Comparison of ENCODE assay signal across 1 cellular context in genomic region chr1:201999625-202000238, GRCh38.
TF ChIP-seq lines count a peak whose summit lies in the region.

No MANE protein-coding gene starts in this region.

TF ChIP-seq in H1, 55 proteins besides CTCF, POLR2A, EP300 and RAD21 (continued from another document):
- TF ChIP-seq ASH2L (IDR thresholded peaks at IDR 0.05; ENCODE audit: low read length) (no peak), PHF8 (conservative IDR thresholded peaks at IDR 0.05; ENCODE audit: low read depth, low read length) (no peak), USF2 (IDR thresholded peaks at IDR 0.05; ENCODE audit: low read length) (no peak), TBP (IDR thresholded peaks at IDR 0.05; ENCODE audit: low read depth, low read length) (no peak), RXRA (IDR thresholded peaks at IDR 0.05; ENCODE audit: insufficient read depth, low read depth, low read length) (no peak), CEBPB (IDR thresholded peaks at IDR 0.05; ENCODE audit: low read depth, low read length) (no peak), RBBP5 (IDR thresholded peaks at IDR 0.05; ENCODE audit: borderline replicate concordance, low read depth, low read length) (no peak), POU5F1 (IDR thresholded peaks at IDR 0.05; ENCODE audit: low read depth, low read length) (no peak), NANOG (IDR thresholded peaks at IDR 0.05; ENCODE audit: insufficient read depth, low read depth, low read length, poor library complexity, severe bottlenecking) (no peak), POLR2AphosphoS5 (IDR thresholded peaks at IDR 0.05; ENCODE audit: low read depth, low read length) (peak; percentile 16; the same call in 1 of the 2 replicates), SP4 (IDR thresholded peaks at IDR 0.05; ENCODE audit: low read length) (no peak), JUND (IDR thresholded peaks at IDR 0.05; ENCODE audit: low read length) (0 out of 2 replicates have a peak, but pooled peaks have one; percentile 11)
- TF ChIP-seq, protein P1, sequence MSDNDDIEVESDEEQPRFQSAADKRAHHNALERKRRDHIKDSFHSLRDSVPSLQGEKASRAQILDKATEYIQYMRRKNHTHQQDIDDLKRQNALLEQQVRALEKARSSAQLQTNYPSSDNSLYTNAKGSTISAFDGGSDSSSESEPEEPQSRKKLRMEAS (IDR thresholded peaks at IDR 0.05) = no peak
- TF ChIP-seq, protein P2, sequence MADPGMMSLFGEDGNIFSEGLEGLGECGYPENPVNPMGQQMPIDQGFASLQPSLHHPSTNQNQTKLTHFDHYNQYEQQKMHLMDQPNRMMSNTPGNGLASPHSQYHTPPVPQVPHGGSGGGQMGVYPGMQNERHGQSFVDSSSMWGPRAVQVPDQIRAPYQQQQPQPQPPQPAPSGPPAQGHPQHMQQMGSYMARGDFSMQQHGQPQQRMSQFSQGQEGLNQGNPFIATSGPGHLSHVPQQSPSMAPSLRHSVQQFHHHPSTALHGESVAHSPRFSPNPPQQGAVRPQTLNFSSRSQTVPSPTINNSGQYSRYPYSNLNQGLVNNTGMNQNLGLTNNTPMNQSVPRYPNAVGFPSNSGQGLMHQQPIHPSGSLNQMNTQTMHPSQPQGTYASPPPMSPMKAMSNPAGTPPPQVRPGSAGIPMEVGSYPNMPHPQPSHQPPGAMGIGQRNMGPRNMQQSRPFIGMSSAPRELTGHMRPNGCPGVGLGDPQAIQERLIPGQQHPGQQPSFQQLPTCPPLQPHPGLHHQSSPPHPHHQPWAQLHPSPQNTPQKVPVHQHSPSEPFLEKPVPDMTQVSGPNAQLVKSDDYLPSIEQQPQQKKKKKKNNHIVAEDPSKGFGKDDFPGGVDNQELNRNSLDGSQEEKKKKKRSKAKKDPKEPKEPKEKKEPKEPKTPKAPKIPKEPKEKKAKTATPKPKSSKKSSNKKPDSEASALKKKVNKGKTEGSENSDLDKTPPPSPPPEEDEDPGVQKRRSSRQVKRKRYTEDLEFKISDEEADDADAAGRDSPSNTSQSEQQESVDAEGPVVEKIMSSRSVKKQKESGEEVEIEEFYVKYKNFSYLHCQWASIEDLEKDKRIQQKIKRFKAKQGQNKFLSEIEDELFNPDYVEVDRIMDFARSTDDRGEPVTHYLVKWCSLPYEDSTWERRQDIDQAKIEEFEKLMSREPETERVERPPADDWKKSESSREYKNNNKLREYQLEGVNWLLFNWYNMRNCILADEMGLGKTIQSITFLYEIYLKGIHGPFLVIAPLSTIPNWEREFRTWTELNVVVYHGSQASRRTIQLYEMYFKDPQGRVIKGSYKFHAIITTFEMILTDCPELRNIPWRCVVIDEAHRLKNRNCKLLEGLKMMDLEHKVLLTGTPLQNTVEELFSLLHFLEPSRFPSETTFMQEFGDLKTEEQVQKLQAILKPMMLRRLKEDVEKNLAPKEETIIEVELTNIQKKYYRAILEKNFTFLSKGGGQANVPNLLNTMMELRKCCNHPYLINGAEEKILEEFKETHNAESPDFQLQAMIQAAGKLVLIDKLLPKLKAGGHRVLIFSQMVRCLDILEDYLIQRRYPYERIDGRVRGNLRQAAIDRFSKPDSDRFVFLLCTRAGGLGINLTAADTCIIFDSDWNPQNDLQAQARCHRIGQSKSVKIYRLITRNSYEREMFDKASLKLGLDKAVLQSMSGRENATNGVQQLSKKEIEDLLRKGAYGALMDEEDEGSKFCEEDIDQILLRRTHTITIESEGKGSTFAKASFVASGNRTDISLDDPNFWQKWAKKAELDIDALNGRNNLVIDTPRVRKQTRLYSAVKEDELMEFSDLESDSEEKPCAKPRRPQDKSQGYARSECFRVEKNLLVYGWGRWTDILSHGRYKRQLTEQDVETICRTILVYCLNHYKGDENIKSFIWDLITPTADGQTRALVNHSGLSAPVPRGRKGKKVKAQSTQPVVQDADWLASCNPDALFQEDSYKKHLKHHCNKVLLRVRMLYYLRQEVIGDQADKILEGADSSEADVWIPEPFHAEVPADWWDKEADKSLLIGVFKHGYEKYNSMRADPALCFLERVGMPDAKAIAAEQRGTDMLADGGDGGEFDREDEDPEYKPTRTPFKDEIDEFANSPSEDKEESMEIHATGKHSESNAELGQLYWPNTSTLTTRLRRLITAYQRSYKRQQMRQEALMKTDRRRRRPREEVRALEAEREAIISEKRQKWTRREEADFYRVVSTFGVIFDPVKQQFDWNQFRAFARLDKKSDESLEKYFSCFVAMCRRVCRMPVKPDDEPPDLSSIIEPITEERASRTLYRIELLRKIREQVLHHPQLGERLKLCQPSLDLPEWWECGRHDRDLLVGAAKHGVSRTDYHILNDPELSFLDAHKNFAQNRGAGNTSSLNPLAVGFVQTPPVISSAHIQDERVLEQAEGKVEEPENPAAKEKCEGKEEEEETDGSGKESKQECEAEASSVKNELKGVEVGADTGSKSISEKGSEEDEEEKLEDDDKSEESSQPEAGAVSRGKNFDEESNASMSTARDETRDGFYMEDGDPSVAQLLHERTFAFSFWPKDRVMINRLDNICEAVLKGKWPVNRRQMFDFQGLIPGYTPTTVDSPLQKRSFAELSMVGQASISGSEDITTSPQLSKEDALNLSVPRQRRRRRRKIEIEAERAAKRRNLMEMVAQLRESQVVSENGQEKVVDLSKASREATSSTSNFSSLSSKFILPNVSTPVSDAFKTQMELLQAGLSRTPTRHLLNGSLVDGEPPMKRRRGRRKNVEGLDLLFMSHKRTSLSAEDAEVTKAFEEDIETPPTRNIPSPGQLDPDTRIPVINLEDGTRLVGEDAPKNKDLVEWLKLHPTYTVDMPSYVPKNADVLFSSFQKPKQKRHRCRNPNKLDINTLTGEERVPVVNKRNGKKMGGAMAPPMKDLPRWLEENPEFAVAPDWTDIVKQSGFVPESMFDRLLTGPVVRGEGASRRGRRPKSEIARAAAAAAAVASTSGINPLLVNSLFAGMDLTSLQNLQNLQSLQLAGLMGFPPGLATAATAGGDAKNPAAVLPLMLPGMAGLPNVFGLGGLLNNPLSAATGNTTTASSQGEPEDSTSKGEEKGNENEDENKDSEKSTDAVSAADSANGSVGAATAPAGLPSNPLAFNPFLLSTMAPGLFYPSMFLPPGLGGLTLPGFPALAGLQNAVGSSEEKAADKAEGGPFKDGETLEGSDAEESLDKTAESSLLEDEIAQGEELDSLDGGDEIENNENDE (IDR thresholded peaks at IDR 0.05; ENCODE audit: insufficient replicate concordance, low read length) = no peak
